In genomic region chr10:128779457-128779856, GRCh38 we compare ENCODE assay signal across 19 cellular contexts.
"Had no signal": no experiment of that assay in that cellular context is flagged by ENCODE, and none has a peak within 500 bp of the region (broad histone marks: within the 10 kb centered on the region; RNA-seq: fewer than 3 reads in every experiment).

No MANE protein-coding gene starts in this region.

- DNase-seq: cerebellar nuclear complex; colonic mucosa; cortex of kidney; dermis blood vessel endothelial cell; dorsolateral prefrontal cortex; effector CD4-positive, alpha-beta T cell; effector memory CD4-positive, alpha-beta T cell; foreskin keratinocyte; heart right ventricle; hippocampal formation; left cardiac atrium; left lung; left ventricle myocardium superior; lower lobe of right lung; mesenchymal stem cell; mucosa of descending colon had no signal

- H3K4me3 Mint-ChIP-seq: mesothelial cell of epicardium had no signal

- H3K27me3 ChIP-seq: colonic mucosa, esophagus muscularis mucosa, foreskin keratinocyte, gastroesophageal sphincter, left lung had no signal

- H3K4me1 ChIP-seq: colonic mucosa, foreskin keratinocyte, gastroesophageal sphincter, heart right ventricle, left lung, lower lobe of right lung had no signal

- H3K36me3 ChIP-seq: colonic mucosa, esophagus muscularis mucosa, gastroesophageal sphincter, heart right ventricle, left lung, lower lobe of right lung had no signal

- H3K27ac ChIP-seq: colonic mucosa, dorsolateral prefrontal cortex, esophagus muscularis mucosa, foreskin keratinocyte, gastroesophageal sphincter, heart right ventricle, left lung, lower lobe of right lung had no signal

- H3K4me3 ChIP-seq: colonic mucosa, dorsolateral prefrontal cortex, esophagus muscularis mucosa, gastroesophageal sphincter, heart right ventricle, left lung, lower lobe of right lung, mucosa of descending colon had no signal

- H3K27ac Mint-ChIP-seq: mesothelial cell of epicardium had no signal

- H3K36me3 Mint-ChIP-seq: mesothelial cell of epicardium had no signal

- H3K9me3 ChIP-seq: colonic mucosa, esophagus muscularis mucosa, gastroesophageal sphincter, heart right ventricle, left lung, lower lobe of right lung, mucosa of descending colon had no signal
